In the genomic region with DNA sequence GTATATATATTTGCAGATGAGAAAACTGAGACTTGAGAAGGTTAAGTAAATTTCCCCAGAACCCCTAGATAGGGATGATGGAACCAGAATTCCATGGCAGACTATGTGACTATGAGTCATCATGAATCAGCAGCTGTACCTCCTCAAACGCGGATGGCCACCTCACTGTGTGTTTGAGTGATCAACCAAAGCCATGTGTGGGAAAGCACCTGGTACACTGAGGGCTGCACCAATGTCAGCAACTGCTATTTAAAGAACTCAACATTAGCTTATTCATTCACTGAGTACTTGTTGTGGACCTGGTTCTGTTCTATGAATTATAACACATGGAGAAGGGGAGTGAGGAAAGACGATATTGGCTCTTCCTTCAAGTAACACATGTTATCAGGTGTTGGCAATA, we compare ENCODE assay signal across 9 cellular contexts.
A peak's percentile ranks its signal among the peaks of the same experiment; 100 is the strongest.
DNase-seq lines count a peak whose midpoint lies in the region; ATAC-seq, FAIRE-seq and TF ChIP-seq lines count a peak whose summit lies in the region.
"Had no signal": no experiment of that assay in that cellular context is flagged by ENCODE, and none has a peak within 500 bp of the region (broad histone marks: within the 10 kb centered on the region; RNA-seq: fewer than 3 reads in every experiment).

No MANE protein-coding gene starts in this region.

- no peak overlapping the region for H3K27ac Mint-ChIP-seq in activated T-helper 2 cell treated with anti-CD3 and anti-CD28 coated beads, Interferon-gamma antibody, Interleukin-2, Interleukin-4, amounts not matched to agents 10 μg/mL and 5 μg/mL and 100 μg/mL, durations not matched to agents 14 hours and 24 hours and 36 hours
- H3K27ac Mint-ChIP-seq: activated naive CD8-positive, alpha-beta T cell had no signal

- DNase-seq in AG09309 (ENCODE audit: low read depth), result peak; percentile 76
- peak; percentile 97 for DNase-seq in bronchial epithelial cell (ENCODE audit: low read depth)
- DNase-seq in DMS153 (lab: John Stamatoyannopoulos, UW), result no peak
- DNase-seq in activated T-helper 2 cell treated with anti-CD3 and anti-CD28 coated beads, Interferon-gamma antibody, Interleukin-2, Interleukin-4, amounts not matched to agents 10 μg/mL and 5 μg/mL and 100 μg/mL, durations not matched to agents 14 hours and 24 hours and 36 hours (ENCODE audit: low spot score), result no peak
- DNase-seq in stimulated activated CD4-positive, alpha-beta T cell treated with anti-CD3 and anti-CD28 coated beads, Interleukin-4, amount 100 ng/mL, for 1 hour, result no peak
- DNase-seq in NCI-H187 (lab: John Stamatoyannopoulos, UW), result no peak

- H3K9me3 Mint-ChIP-seq in activated T-helper 2 cell treated with anti-CD3 and anti-CD28 coated beads, Interferon-gamma antibody, Interleukin-2, Interleukin-4, amounts not matched to agents 10 μg/mL and 5 μg/mL and 100 μg/mL, durations not matched to agents 14 hours and 24 hours and 36 hours, result no peaks in the 10 kb centered on the region

- no peak overlapping the region for H3K4me3 Mint-ChIP-seq in activated T-helper 2 cell treated with anti-CD3 and anti-CD28 coated beads, Interferon-gamma antibody, Interleukin-2, Interleukin-4, amounts not matched to agents 10 μg/mL and 5 μg/mL and 100 μg/mL, durations not matched to agents 14 hours and 24 hours and 36 hours (ENCODE audit: low read depth)
- H3K4me3 Mint-ChIP-seq: activated naive CD8-positive, alpha-beta T cell had no signal

- H3K27me3 Mint-ChIP-seq in activated T-helper 2 cell treated with anti-CD3 and anti-CD28 coated beads, Interferon-gamma antibody, Interleukin-2, Interleukin-4, amounts not matched to agents 10 μg/mL and 5 μg/mL and 100 μg/mL, durations not matched to agents 14 hours and 24 hours and 36 hours (ENCODE audit: low read depth), result no peaks in the 10 kb centered on the region
- H3K27me3 Mint-ChIP-seq: activated naive CD8-positive, alpha-beta T cell had no signal

- no peaks in the 10 kb centered on the region for H3K4me1 Mint-ChIP-seq in activated T-helper 2 cell treated with anti-CD3 and anti-CD28 coated beads, Interferon-gamma antibody, Interleukin-2, Interleukin-4, amounts not matched to agents 10 μg/mL and 5 μg/mL and 100 μg/mL, durations not matched to agents 14 hours and 24 hours and 36 hours (ENCODE audit: low read depth)

- H3K36me3 ChIP-seq in bronchial epithelial cell (ENCODE audit: control insufficient read depth, insufficient read depth, low read length), result no peaks in the 10 kb centered on the region

- H3K4me3 ChIP-seq in AG09309 (ENCODE audit: control insufficient read depth, low read depth, low read length), result no peak overlapping the region
- H3K4me3 ChIP-seq in bronchial epithelial cell (ENCODE audit: low read depth, low read length), result no peak overlapping the region

- intact Hi-C loops in activated T-helper 2 cell treated with anti-CD3 and anti-CD28 coated beads, Interferon-gamma antibody, Interleukin-2, Interleukin-4, amounts not matched to agents 10 μg/mL and 5 μg/mL and 100 μg/mL, durations not matched to agents 14 hours and 24 hours and 36 hours (cut with micrococcal nuclease), result no loop called here

- no peak for FAIRE-seq in bronchial epithelial cell (lab: Jason Lieb, UNC)

- ATAC-seq in GM19463 (IDR thresholded peaks at IDR 0.05; ENCODE audit: unreplicated experiment) (peak; percentile 92), HG03457 (IDR thresholded peaks at IDR 0.05; ENCODE audit: unreplicated experiment) (peak; percentile 77)

- no peaks in the 10 kb centered on the region for H3K27me3 ChIP-seq in bronchial epithelial cell (ENCODE audit: control insufficient read depth, insufficient read depth, low read length)

- TF ChIP-seq CTCF in AG09309 (IDR thresholded peaks at IDR 0.05; ENCODE audit: control insufficient read depth, insufficient read depth, low read depth, low read length, missing control alignments) (no peak), bronchial epithelial cell (IDR thresholded peaks at IDR 0.05; ENCODE audit: insufficient read depth, low read length, severe bottlenecking) (no peak)

- no peaks in the 10 kb centered on the region for H3K36me3 Mint-ChIP-seq in activated T-helper 2 cell treated with anti-CD3 and anti-CD28 coated beads, Interferon-gamma antibody, Interleukin-2, Interleukin-4, amounts not matched to agents 10 μg/mL and 5 μg/mL and 100 μg/mL, durations not matched to agents 14 hours and 24 hours and 36 hours (ENCODE audit: low read depth)
- H3K36me3 Mint-ChIP-seq: activated naive CD8-positive, alpha-beta T cell had no signal

Comparison
In these comparisons a context has a peak if more than half of its experiments do, and no peak if none do; other contexts are left out.
1. DNase-seq: peak in AG09309 (single experiment) and bronchial epithelial cell (single experiment); none in DMS153 (single experiment), activated T-helper 2 cell treated with anti-CD3 and anti-CD28 coated beads, Interferon-gamma antibody, Interleukin-2, Interleukin-4, amounts not matched to agents 10 μg/mL and 5 μg/mL and 100 μg/mL, durations not matched to agents 14 hours and 24 hours and 36 hours (single experiment), stimulated activated CD4-positive, alpha-beta T cell treated with anti-CD3 and anti-CD28 coated beads, Interleukin-4, amount 100 ng/mL, for 1 hour (single experiment) and NCI-H187 (0 of 2).